17 cellular contexts compared by ENCODE assay signal in genomic region chr13:59755647-59756290, GRCh38.
DNase-seq lines count a peak whose midpoint lies in the region; ATAC-seq lines count a peak whose summit lies in the region.
"Had no signal": no experiment of that assay in that cellular context is flagged by ENCODE, and none has a peak within 500 bp of the region (broad histone marks: within the 10 kb centered on the region; RNA-seq: fewer than 3 reads in every experiment).

No MANE protein-coding gene starts in this region.

- H3K9me2 ChIP-seq in GM23248 (ENCODE audit: insufficient read depth) = no peaks in the 10 kb centered on the region

- no peaks in the 10 kb centered on the region for H3K9me3 ChIP-seq in GM23248 (ENCODE audit: low read depth)
- H3K9me3 ChIP-seq: BE2C had no signal

- ATAC-seq in GM18868 (IDR thresholded peaks at IDR 0.05; ENCODE audit: unreplicated experiment) (peak; percentile 58), HG03565 (IDR thresholded peaks at IDR 0.05; ENCODE audit: unreplicated experiment) (peak; percentile 50), left ventricle myocardium superior (no peak)
- ATAC-seq: right cardiac atrium had no signal

- H3K27ac ChIP-seq in GM23248 = no peak overlapping the region
- H3K27ac ChIP-seq in epithelial cell of prostate = peak overlapping the region; percentile 78

- H3K27me3 ChIP-seq in GM23248 (replicated peaks; ENCODE audit: insufficient read depth) = no peaks in the 10 kb centered on the region
- H3K27me3 ChIP-seq: BE2C had no signal

- H3K79me2 ChIP-seq in GM23248 (ENCODE audit: insufficient read depth) = no peaks in the 10 kb centered on the region

- H3F3A ChIP-seq in GM23248 (ENCODE audit: insufficient read depth) = no peaks in the 10 kb centered on the region

- H4K20me1 ChIP-seq in GM23248 (ENCODE audit: insufficient read depth) = no peaks in the 10 kb centered on the region

- H3K36me3 ChIP-seq in GM23248 (ENCODE audit: low read depth) = no peaks in the 10 kb centered on the region
- H3K36me3 ChIP-seq: BE2C had no signal

- no peak overlapping the region for H2AFZ ChIP-seq in GM23248

- peaks cover 15% of the 10 kb centered on the region for H3K4me1 ChIP-seq in GM23248 (ENCODE audit: insufficient read depth)

- no peak overlapping the region for H3K9ac ChIP-seq in GM23248

- no peak overlapping the region for H3K4me3 ChIP-seq in GM23248

- peak; percentile 19 for DNase-seq in GM23248
- no peak for DNase-seq in epithelial cell of prostate (ENCODE audit: low read depth, low spot score)
- no peak for DNase-seq in left ventricle myocardium superior
- no peak for DNase-seq in stimulated activated CD4-positive, alpha-beta T cell treated with anti-CD3 and anti-CD28 coated beads, Interleukin-12 subunit alpha, Interleukin-12 subunit beta, amount 100 ng/mL, for 4 hours
- no peak for DNase-seq in GM19238 (ENCODE audit: insufficient read length, low spot score)
- DNase-seq in putamen (ENCODE audit: low spot score) = no peak
- DNase-seq: activated naive CD4-positive, alpha-beta T cell; BE2C; DMS53; effector memory CD4-positive, alpha-beta T cell; NCI-H1417; NCI-H345; right cardiac atrium; stimulated activated CD4-positive, alpha-beta T cell treated with anti-CD3 and anti-CD28 coated beads, Interleukin-4, amount 100 ng/mL, for 24 hours; trophoblast cell had no signal

- in situ Hi-C loops in GM23248 (cut with MboI) = no loop called here

- H3K4me2 ChIP-seq in GM23248 (ENCODE audit: unreplicated experiment) = no peak overlapping the region

- intact Hi-C loops in left ventricle myocardium superior (cut with micrococcal nuclease) = no loop called here
